17 cellular contexts compared by ENCODE assay signal in the genomic region with DNA sequence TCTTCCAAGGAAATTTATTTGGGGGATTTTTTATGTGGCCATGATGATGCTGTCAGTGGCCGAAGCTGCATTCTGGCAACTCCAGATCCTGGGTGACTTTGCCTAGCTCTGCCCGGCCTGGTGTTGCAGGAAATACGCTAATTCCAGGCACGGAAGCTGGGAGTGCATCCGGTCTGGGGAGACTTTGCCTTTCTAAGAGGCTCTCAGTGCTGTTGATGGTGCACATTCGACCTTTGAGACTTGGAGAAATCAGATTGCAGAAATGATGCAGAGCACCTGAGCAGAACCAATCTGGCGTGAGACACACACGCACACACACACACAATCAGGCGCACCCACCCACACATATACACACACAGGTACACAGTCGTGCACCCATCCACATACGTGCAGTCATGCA. TPM values are rescaled to one million over a fixed set of nuclear protein-coding genes. Genes with fewer than 3 reads are reported as not detected.
DNase-seq lines count a peak whose midpoint lies in the region; ATAC-seq, FAIRE-seq and TF ChIP-seq lines count a peak whose summit lies in the region.
"Had no signal": no experiment of that assay in that cellular context is flagged by ENCODE, and none has a peak within 500 bp of the region (broad histone marks: within the 10 kb centered on the region; RNA-seq: fewer than 3 reads in every experiment).

No MANE protein-coding gene starts in this region.

- ATAC-seq in HepG2, result no peak
- ATAC-seq: CD8-positive, alpha-beta T cell had no signal

- H3K9ac ChIP-seq in HepG2 (ENCODE audit: insufficient read depth, low read depth, low read length), result no peak overlapping the region
- no peak overlapping the region for H3K9ac ChIP-seq in smooth muscle cell (ENCODE audit: low read depth)

- no peak overlapping the region for H3K27ac ChIP-seq in HepG2 (ENCODE audit: extremely low read length, insufficient read depth, low read length)
- no peak overlapping the region for H3K27ac ChIP-seq in smooth muscle cell (ENCODE audit: low read depth)
- H3K27ac ChIP-seq: 22Rv1, HL-60 had no signal

- POLR2A ChIA-PET in HepG2 (lab: Yijun Ruan, JAX), result no interaction called here

- no peak overlapping the region for H2AFZ ChIP-seq in HepG2 (ENCODE audit: low read length)
- no peak overlapping the region for H2AFZ ChIP-seq in smooth muscle cell (ENCODE audit: low read depth)

- no peaks in the 10 kb centered on the region for H3F3A ChIP-seq in smooth muscle cell (ENCODE audit: low read depth)

- TF ChIP-seq CTCF in HepG2 (CRISPR knock-in tag; IDR thresholded peaks at IDR 0.05), result no peak
- no peak for TF ChIP-seq CTCF in smooth muscle cell (IDR thresholded peaks at IDR 0.05; ENCODE audit: borderline replicate concordance, insufficient read depth, poor library complexity, severe bottlenecking)

- FAIRE-seq in HepG2 (lab: Jason Lieb, UNC), result no peak
- FAIRE-seq: D721Med had no signal

- no peak overlapping the region for H3K4me3 ChIP-seq in HepG2 (replicated peaks in 1 of 3; ENCODE audit: insufficient read depth in 1 of 3, low read depth in 2 of 3, low read length in 3 of 3)
- H3K4me3 ChIP-seq in smooth muscle cell, result no peak overlapping the region

- H3K79me2 ChIP-seq in HepG2 (ENCODE audit: insufficient read depth, low read length), result no peaks in the 10 kb centered on the region
- H3K79me2 ChIP-seq in smooth muscle cell (ENCODE audit: low read depth), result no peaks in the 10 kb centered on the region

- TF ChIP-seq EP300 in HepG2 (IDR thresholded peaks at IDR 0.05; ENCODE audit: low read depth in 2 of 2, low read length in 2 of 2) (no peak), HepG2 (CRISPR knock-in tag; IDR thresholded peaks at IDR 0.05; ENCODE audit: borderline replicate concordance) (no peak)

- H3K4me2 ChIP-seq in HepG2 (ENCODE audit: low read depth, low read length), result no peak overlapping the region
- no peak overlapping the region for H3K4me2 ChIP-seq in smooth muscle cell

- DNase-seq in Daoy (ENCODE audit: low read depth) (peak; percentile 20), dermis blood vessel endothelial cell (peak; percentile 16), HepG2 (ENCODE audit: low spot score) (no peak), posterior vena cava (ENCODE audit: low spot score) (peak; percentile 53), smooth muscle cell (lab: John Stamatoyannopoulos, UW; ENCODE audit: unreplicated experiment) (no peak), NCI-H2107 (lab: John Stamatoyannopoulos, UW) (no peak), NCI-H1436 treated with DMSO at 0.1 percent for 48 hours (lab: John Stamatoyannopoulos, UW) (no peak)
- no peak for DNase-seq in stimulated activated naive CD4-positive, alpha-beta T cell (lab: John Stamatoyannopoulos, UW)
- DNase-seq: CD8-positive, alpha-beta T cell; COR-L47; DMS153; DMS79 treated with DMSO at 0.1 percent for 48 hours; GF-D8; H7 had no signal

- peaks cover 6% of the 10 kb centered on the region for H3K4me1 ChIP-seq in HepG2 (ENCODE audit: insufficient read depth, low read length)
- no peaks in the 10 kb centered on the region for H3K4me1 ChIP-seq in smooth muscle cell (ENCODE audit: low read depth)

- in situ Hi-C loops in HepG2 (cut with HindIII; ENCODE audit: extremely low pct_ligation_motif_present, low pct_unique_long_range_greater_than_20kb), result no loop called here

- CTCF ChIA-PET in HepG2 (lab: Yijun Ruan, JAX; ENCODE audit: low intra/inter-chr PET ratio, low total read pairs), result no interaction called here

- TF ChIP-seq POLR2A in HepG2 (IDR thresholded peaks at IDR 0.05; ENCODE audit: insufficient read depth in 1 of 2, low read depth in 2 of 2, low read length in 2 of 2), result no peak

- H3K27me3 ChIP-seq in HepG2 (ENCODE audit: control insufficient read depth in 1 of 2, insufficient read depth in 2 of 2, low read length in 2 of 2) (peaks cover 6 to 28% of the 10 kb centered on the region in 2 experiments), smooth muscle cell (ENCODE audit: low read depth) (no peaks in the 10 kb centered on the region)

- H4K20me1 ChIP-seq in HepG2 (ENCODE audit: insufficient read depth, low read length) (no peaks in the 10 kb centered on the region), smooth muscle cell (ENCODE audit: low read depth) (no peaks in the 10 kb centered on the region)

- H3K36me3 ChIP-seq in HepG2 (replicated peaks in 1 of 2; ENCODE audit: control insufficient read depth in 1 of 2, insufficient read depth in 2 of 2, low read length in 2 of 2), result no peaks in the 10 kb centered on the region
- no peaks in the 10 kb centered on the region for H3K36me3 ChIP-seq in smooth muscle cell (ENCODE audit: low read depth)

- intact Hi-C loops in HepG2 (cut with micrococcal nuclease; ENCODE audit: unreplicated experiment), result no loop called here
- intact Hi-C loops in posterior vena cava (cut with DNase I), result no loop called here

- TF ChIP-seq RAD21 in HepG2 (CRISPR knock-in tag; IDR thresholded peaks at IDR 0.05), result no peak

- BruUV-seq in HepG2 (replicated peaks; lab: Mats Ljungman, UMichigan), result no TSS peak

- 0% methylated on average over 3 of the region's 11 CpGs for WGBS in HepG2 (ENCODE audit: low lambda C conversion rate)
- WGBS in smooth muscle cell (ENCODE audit: low lambda C conversion rate), result 85% methylated on average over 11 of the region's 11 CpGs

- H3K9me3 ChIP-seq in HepG2 (ENCODE audit: low read length) (no peaks in the 10 kb centered on the region), smooth muscle cell (replicated peaks; ENCODE audit: low read depth) (no peaks in the 10 kb centered on the region)

TF ChIP-seq in HepG2, 621 proteins besides CTCF, POLR2A, EP300 and RAD21 (continues in another document):
- TF ChIP-seq GABPA (IDR thresholded peaks at IDR 0.05; ENCODE audit: low read depth, low read length), result no peak
- peak; percentile 50; the same call in 1 of the 2 replicates for TF ChIP-seq GABPA (CRISPR knock-in tag; IDR thresholded peaks at IDR 0.05; ENCODE audit: low read depth)

RNA-seq across cellular contexts. Expression of gene TMEM255B, which starts 5.9 kb away (rescaled TPM):
- 3.8 and 9.7 TPM in 2 replicates for total RNA-seq in Daoy (2014; rRNA removed; shearing (Covaris generic))
- total RNA-seq in dermis blood vessel endothelial cell (45.1 and 72.3 TPM in 2 replicates), HepG2 (2016; rRNA removed; fragmentation: Illumina TruSeq; extraction: Trizol) (0.03 TPM in 1 of 2 replicates, not detected in the other), posterior vena cava (10 to 100 TPM; 20.2 to 22.9 TPM), smooth muscle cell (0.22 and 4.1 TPM in 2 replicates)
- total RNA-seq in HepG2 (2016; cell fraction: cytosol; rRNA removed; fragmentation: Illumina TruSeq; extraction: Trizol; ENCODE audit: low read depth), result not detected in 2 replicates
- total RNA-seq in HepG2 (2016; cell fraction: insoluble cytoplasmic fraction; rRNA removed; fragmentation: Illumina TruSeq; extraction: Trizol), result not detected in 2 replicates
- not detected in 2 replicates for total RNA-seq in HepG2 (2016; cell fraction: membrane; rRNA removed; fragmentation: Illumina TruSeq; extraction: Trizol)
- not detected in 2 replicates for total RNA-seq in HepG2 (2016; cell fraction: nucleus; rRNA removed; fragmentation: Illumina TruSeq; extraction: Trizol)
- polyA plus RNA-seq in HepG2 (2011; rRNA removed) (0.01 TPM in 1 of 2 replicates, not detected in the other), smooth muscle cell (1.4 and 2.1 TPM in 2 replicates)
- 0.01 and 0.12 TPM in 2 replicates for polyA plus RNA-seq in HepG2 (2011; cell fraction: cytosol; rRNA removed)
- polyA plus RNA-seq in HepG2 (2011; cell fraction: nucleus; rRNA removed), result 0.02 and 0.03 TPM in 2 replicates
- 0.11 TPM in 1 of 2 replicates, not detected in the other for polyA plus RNA-seq in HepG2 (2012)
- not detected in 2 replicates for polyA plus RNA-seq in HepG2 (2016; cell fraction: cytosol; fragmentation: Illumina TruSeq; extraction: Trizol; ENCODE audit: low read depth)
- not detected in 2 replicates for polyA plus RNA-seq in HepG2 (2016; cell fraction: insoluble cytoplasmic fraction; fragmentation: Illumina TruSeq; extraction: Trizol; ENCODE audit: low read depth)
- not detected in 2 replicates for polyA plus RNA-seq in HepG2 (2016; cell fraction: membrane; fragmentation: Illumina TruSeq; extraction: Trizol; ENCODE audit: low read depth)
- polyA plus RNA-seq in HepG2 (2016; cell fraction: nucleus; fragmentation: Illumina TruSeq; extraction: Trizol; ENCODE audit: insufficient read depth, low read depth), result not detected in 2 replicates
- not detected in 2 replicates for polyA minus RNA-seq in HepG2 (2011; rRNA and poly(A)+ RNA removed; ENCODE audit: low replicate concordance)
- not detected in 2 replicates for polyA minus RNA-seq in HepG2 (2011; cell fraction: cytosol; rRNA and poly(A)+ RNA removed)
- 0.12 and 0.13 TPM in 2 replicates for polyA minus RNA-seq in HepG2 (2011; cell fraction: nucleus; rRNA and poly(A)+ RNA removed)

Comparison
In these comparisons a context has a peak if more than half of its experiments do, and no peak if none do; other contexts are left out.
1. DNase-seq: peak in Daoy (single experiment), dermis blood vessel endothelial cell (single experiment) and posterior vena cava (single experiment); none in HepG2 (single experiment), stimulated activated naive CD4-positive, alpha-beta T cell (0 of 6), smooth muscle cell (single experiment), NCI-H2107 (single experiment) and NCI-H1436 treated with DMSO at 0.1 percent for 48 hours (single experiment).